In genomic region chr9:136543830-136544548, GRCh38 we compare ENCODE assay signal across 8 cellular contexts. TPM values are rescaled to one million over a fixed set of nuclear protein-coding genes. Genes with fewer than 3 reads are reported as not detected.
A peak's percentile ranks its signal among the peaks of the same experiment; 100 is the strongest.
DNase-seq lines count a peak whose midpoint lies in the region; ATAC-seq and TF ChIP-seq lines count a peak whose summit lies in the region.

No MANE protein-coding gene starts in this region.

- no peak for TF ChIP-seq CTCF in H9 (conservative IDR thresholded peaks at IDR 0.05)

- H3K9ac ChIP-seq in H9 (ENCODE audit: extremely low read depth, insufficient read length, low read length), result no peak overlapping the region

- peaks cover 26 to 47% of the 10 kb centered on the region in 2 experiments for H3K4me1 Mint-ChIP-seq in H9
- H3K4me1 Mint-ChIP-seq in activated T-helper 17 cell treated with anti-CD3 and anti-CD28 coated beads, Interleukin-2, amount 50 U/mL, for 72 hours, result peaks cover 22% of the 10 kb centered on the region

- H4K8ac ChIP-seq in H9 (replicated peaks; ENCODE audit: insufficient read length, low read depth, low read length), result no peak overlapping the region

- WGBS in H9 (ENCODE audit: extremely low coverage, insufficient read length, low lambda C conversion rate), result no CpG with 5 or more reads among the region's 31 CpGs
- WGBS in iPS DF 6.9 (ENCODE audit: insufficient coverage, insufficient read length), result no CpG with 5 or more reads among the region's 31 CpGs

- H3K79me1 ChIP-seq in H9 (ENCODE audit: insufficient read depth, low read depth, low read length, poor library complexity, severe bottlenecking), result peaks cover 9% of the 10 kb centered on the region

- no peaks in the 10 kb centered on the region for H4K20me1 ChIP-seq in H9 (ENCODE audit: control insufficient read depth, insufficient read depth, insufficient read length)

- intact Hi-C loops in sciatic nerve (cut with DNase I), result loop anchor here (5.0 to 10.0 kb wide), 2 partner anchors 49 to 83 kb away; no protein-coding TSS in a partner anchor

- no peak overlapping the region for H3K56ac ChIP-seq in H9 (ENCODE audit: insufficient read length, low read depth, low read length)

- H3K27me3 Mint-ChIP-seq in H9 (ENCODE audit: low read depth), result no peaks in the 10 kb centered on the region; the same call in 1 of the 2 replicates
- H3K27me3 Mint-ChIP-seq in activated T-helper 17 cell treated with anti-CD3 and anti-CD28 coated beads, Interleukin-2, amount 50 U/mL, for 72 hours, result no peaks in the 10 kb centered on the region

- no peak overlapping the region for H2BK15ac ChIP-seq in H9 (ENCODE audit: low read depth, low read length)

- H3K27ac ChIP-seq in H9 (ENCODE audit: insufficient read length, low read depth, low read length) (no peak overlapping the region), iPS DF 6.9 (ENCODE audit: low read length) (no peak overlapping the region)

- H2BK20ac ChIP-seq in H9 (ENCODE audit: low read depth, low read length, poor library complexity, severe bottlenecking), result no peak overlapping the region

- peaks cover 7% of the 10 kb centered on the region; the same call in 1 of the 2 replicates for H3K36me3 ChIP-seq in iPS DF 6.9 (ENCODE audit: control insufficient read depth, insufficient read depth, low read length)

- no peak overlapping the region for H4K5ac ChIP-seq in H9 (ENCODE audit: insufficient read length, low read depth, low read length)

- no peak for ATAC-seq in activated T-helper 17 cell treated with anti-CD3 and anti-CD28 coated beads, Interleukin-2, amount 50 U/mL, for 72 hours (replicated peaks)
- peak; percentile 73 for ATAC-seq in sciatic nerve

- no peak for DNase-seq in H9
- DNase-seq in iPS DF 6.9 (ENCODE audit: low read depth, low spot score), result no peak
- DNase-seq in sciatic nerve (ENCODE audit: low spot score), result no peak
- no peak for DNase-seq in dedifferentiated amniotic fluid mesenchymal stem cell (ENCODE audit: extremely low spot score)
- no peak for DNase-seq in HCEC 1CT
- DNase-seq in SW 1271 (lab: John Stamatoyannopoulos, UW), result no peak
- no peak for DNase-seq in activated CD8-positive, alpha-beta memory T cell treated with anti-CD3 and anti-CD28 coated beads for 24 hours

- H3K18ac ChIP-seq in H9 (ENCODE audit: insufficient read length, low read depth, low read length), result no peak overlapping the region

- no peaks in the 10 kb centered on the region for H3K9me3 Mint-ChIP-seq in H9
- H3K9me3 Mint-ChIP-seq in activated T-helper 17 cell treated with anti-CD3 and anti-CD28 coated beads, Interleukin-2, amount 50 U/mL, for 72 hours, result no peaks in the 10 kb centered on the region

- H3K4me2 ChIP-seq in H9 (ENCODE audit: insufficient read depth, insufficient read length, low read length), result peak overlapping the region; percentile 60

- no peak overlapping the region for H2BK12ac ChIP-seq in H9 (ENCODE audit: insufficient read length, low read depth, low read length)

- no peak overlapping the region for H3K14ac ChIP-seq in H9 (ENCODE audit: insufficient read depth, low read length)

- H3K4ac ChIP-seq in H9 (ENCODE audit: low read depth, low read length), result no peak overlapping the region

- H2AFZ ChIP-seq in H9 (ENCODE audit: low read length), result no peak overlapping the region

- no peak overlapping the region for H3K27ac Mint-ChIP-seq in H9
- H3K27ac Mint-ChIP-seq in activated T-helper 17 cell treated with anti-CD3 and anti-CD28 coated beads, Interleukin-2, amount 50 U/mL, for 72 hours, result peak overlapping the region; percentile 46

- no peak overlapping the region for H2AK5ac ChIP-seq in H9 (ENCODE audit: insufficient read length, low read length)

- H3K4me3 ChIP-seq in iPS DF 6.9 (ENCODE audit: low read length), result peak overlapping the region; percentile 69; the same call in 1 of the 2 replicates

- H3K4me3 Mint-ChIP-seq in H9, result peak overlapping the region; percentile 80 to 89
- H3K4me3 Mint-ChIP-seq in activated T-helper 17 cell treated with anti-CD3 and anti-CD28 coated beads, Interleukin-2, amount 50 U/mL, for 72 hours, result peak overlapping the region; percentile 83

- peaks cover 10% of the 10 kb centered on the region for H3K23me2 ChIP-seq in H9 (ENCODE audit: insufficient read length, low read depth, low read length, poor library complexity, severe bottlenecking)

- H3K27me3 ChIP-seq in H9 (ENCODE audit: insufficient read depth, low read length) (no peaks in the 10 kb centered on the region), iPS DF 6.9 (ENCODE audit: control insufficient read depth, insufficient read depth, low read length) (no peaks in the 10 kb centered on the region)

- no peak overlapping the region for H2BK5ac ChIP-seq in H9 (ENCODE audit: insufficient read length, low read length)

- H3K23ac ChIP-seq in H9 (ENCODE audit: insufficient read length, low read depth, low read length), result no peak overlapping the region

- H3K79me2 ChIP-seq in H9 (ENCODE audit: insufficient read depth, low read length), result peaks cover 2% of the 10 kb centered on the region; the same call in 1 of the 2 replicates

- no peak overlapping the region for H4K91ac ChIP-seq in H9 (ENCODE audit: insufficient read length, low read depth, low read length)

- H3K4me1 ChIP-seq in H9 (ENCODE audit: insufficient read depth, low read length), result no peaks in the 10 kb centered on the region
- H3K4me1 ChIP-seq in iPS DF 6.9 (ENCODE audit: control insufficient read depth, insufficient read depth, low read length), result peaks cover 18% of the 10 kb centered on the region

- peaks cover 9 to 40% (median 34%) of the 10 kb centered on the region in 3 experiments; a peak in 6 of 7 replicates for H3K36me3 Mint-ChIP-seq in H9 (ENCODE audit: insufficient read depth in 1 of 3, low read depth in 3 of 3)
- peaks cover 54% of the 10 kb centered on the region for H3K36me3 Mint-ChIP-seq in activated T-helper 17 cell treated with anti-CD3 and anti-CD28 coated beads, Interleukin-2, amount 50 U/mL, for 72 hours (ENCODE audit: low read depth)

- no peak overlapping the region for H3T11ph ChIP-seq in H9 (ENCODE audit: low read length)

- no peak overlapping the region for H2BK120ac ChIP-seq in H9 (ENCODE audit: low read depth, low read length, poor library complexity, severe bottlenecking)

- H3K9me3 ChIP-seq in H9 (ENCODE audit: control insufficient read depth, low read depth, low read length), result no peaks in the 10 kb centered on the region
- no peaks in the 10 kb centered on the region for H3K9me3 ChIP-seq in iPS DF 6.9 (ENCODE audit: control insufficient read depth, insufficient read depth, low read length)

RNA-seq across cellular contexts. Expression of gene NOTCH1, which starts 1.9 kb away (rescaled TPM):
- total RNA-seq in H9 (2021), result 63.7 and 71.6 TPM in 2 replicates
- 10 to 100 TPM; 63.8 to 65.9 TPM for total RNA-seq in activated T-helper 17 cell treated with anti-CD3 and anti-CD28 coated beads, Interleukin-2, amount 50 U/mL, for 72 hours
- 84.2 TPM for total RNA-seq in sciatic nerve
